In the genomic region with DNA sequence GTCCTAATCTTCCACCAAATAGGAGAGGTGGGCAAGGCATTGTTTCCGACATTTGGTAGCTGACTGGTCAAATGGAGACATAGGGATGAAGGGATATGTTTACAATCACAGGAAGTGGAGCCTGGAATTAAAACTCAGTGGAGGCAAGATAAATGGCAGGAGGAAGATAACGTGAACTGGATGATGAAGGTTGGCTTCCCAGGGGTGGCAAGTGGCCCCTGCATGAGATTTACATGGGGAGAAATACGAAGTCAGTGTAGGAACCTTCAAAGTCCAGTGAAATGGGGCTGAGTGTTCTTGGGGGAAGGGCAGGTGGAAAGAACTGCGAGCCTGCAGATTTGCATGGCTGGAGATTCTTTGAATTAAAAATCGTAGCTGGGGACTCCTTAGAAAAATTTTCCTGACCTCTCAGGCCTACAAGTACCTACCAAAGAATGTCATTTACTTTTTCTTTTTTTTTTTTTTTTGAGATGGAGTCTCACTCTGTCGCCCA, we compare ENCODE assay signal across 8 cellular contexts. TPM values are rescaled to one million over a fixed set of nuclear protein-coding genes. Genes with fewer than 3 reads are reported as not detected.
DNase-seq lines count a peak whose midpoint lies in the region; ATAC-seq and TF ChIP-seq lines count a peak whose summit lies in the region.

No MANE protein-coding gene starts in this region.

- peaks cover 2% of the 10 kb centered on the region for H3K79me2 ChIP-seq in trophoblast cell (ENCODE audit: control insufficient read depth, insufficient read depth, low read length, poor library complexity)

- H3K4me1 ChIP-seq in Panc1 (ENCODE audit: control insufficient read depth, insufficient read depth, low read length) = no peaks in the 10 kb centered on the region
- peaks cover 8 to 9% of the 10 kb centered on the region in 2 experiments for H3K4me1 ChIP-seq in trophoblast cell (ENCODE audit: control insufficient read depth in 1 of 2, insufficient read depth in 2 of 2, low read length in 2 of 2)

- peak overlapping the region; percentile 48 to 60 for H3K4me3 ChIP-seq in Panc1 (ENCODE audit: low read depth in 2 of 2, low read length in 2 of 2)
- peak overlapping the region; percentile 46 for H3K4me3 ChIP-seq in epithelial cell of esophagus (ENCODE audit: low read length)
- peak overlapping the region; percentile 70 for H3K4me3 ChIP-seq in trophoblast cell (ENCODE audit: low read depth, low read length)

- H3K27me3 Mint-ChIP-seq in Calu3 (ENCODE audit: unreplicated experiment) = no peaks in the 10 kb centered on the region

- ATAC-seq in Panc1 = no peak
- no peak for ATAC-seq in GM19455 (IDR thresholded peaks at IDR 0.05; ENCODE audit: unreplicated experiment)
- ATAC-seq in GM19351 (IDR thresholded peaks at IDR 0.05; ENCODE audit: unreplicated experiment) = no peak
- ATAC-seq in HG03442 (IDR thresholded peaks at IDR 0.05; ENCODE audit: unreplicated experiment) = no peak

- in situ Hi-C loops in Panc1 (cut with HindIII; ENCODE audit: low pct_unique_long_range_greater_than_20kb, low sequenced_read_pairs) = no loop called here

- peaks cover 2% of the 10 kb centered on the region for H3K9me3 Mint-ChIP-seq in Calu3 (ENCODE audit: low read depth, unreplicated experiment)

- H3K4me1 Mint-ChIP-seq in Calu3 (ENCODE audit: low read depth, unreplicated experiment) = peaks cover 9% of the 10 kb centered on the region

- H4K8ac ChIP-seq in trophoblast cell (ENCODE audit: low read depth, low read length) = peak overlapping the region; percentile 85

- peaks cover 5% of the 10 kb centered on the region for H3K79me1 ChIP-seq in trophoblast cell (ENCODE audit: low read length)

- H2BK5ac ChIP-seq in trophoblast cell (ENCODE audit: low read depth, low read length, poor library complexity) = no peak overlapping the region

- H3K4ac ChIP-seq in trophoblast cell (ENCODE audit: low read depth, low read length) = no peak overlapping the region

- DNase-seq in Calu3 (no peak), Panc1 (ENCODE audit: low read depth, low spot score) (no peak), epithelial cell of esophagus (ENCODE audit: low read depth) (no peak), trophoblast cell (no peak), DMS53 (lab: John Stamatoyannopoulos, UW) (no peak)

- H2AFZ ChIP-seq in trophoblast cell (ENCODE audit: insufficient read depth, low read length, poor library complexity) = no peak overlapping the region

- H3K36me3 Mint-ChIP-seq in Calu3 (ENCODE audit: insufficient read depth, unreplicated experiment) = peaks cover 73% of the 10 kb centered on the region

- no peaks in the 10 kb centered on the region for H3K27me3 ChIP-seq in Panc1 (ENCODE audit: control insufficient read depth, insufficient read depth, low read length)
- H3K27me3 ChIP-seq in trophoblast cell (ENCODE audit: insufficient read depth, low read length) = no peaks in the 10 kb centered on the region

- intact Hi-C loops in Calu3 (cut with micrococcal nuclease; ENCODE audit: unreplicated experiment) (no loop called here), Panc1 (cut with micrococcal nuclease; ENCODE audit: unreplicated experiment) (no loop called here)

- no peak overlapping the region for H2BK12ac ChIP-seq in trophoblast cell (ENCODE audit: low read length)

- no peak overlapping the region for H4K12ac ChIP-seq in trophoblast cell (ENCODE audit: low read depth, low read length)

- no peak overlapping the region for H2BK120ac ChIP-seq in trophoblast cell (ENCODE audit: insufficient read depth, low read length, poor library complexity)

- no peak overlapping the region for H3K23ac ChIP-seq in trophoblast cell (ENCODE audit: low read length)

- POLR2A ChIA-PET in Panc1 (lab: Charles Lee) = interaction anchor here (0.6 kb wide), 1 partner anchor 178 kb away, joined by 5 read pairs; no protein-coding TSS in a partner anchor

- peak overlapping the region; percentile 83 for H3K4me2 ChIP-seq in trophoblast cell (ENCODE audit: low read length)

- H3K27ac ChIP-seq in Panc1 (ENCODE audit: low read length) (peak overlapping the region; percentile 80), trophoblast cell (ENCODE audit: low read depth, low read length) (no peak overlapping the region)

- H2AK5ac ChIP-seq in trophoblast cell (ENCODE audit: low read length) = no peak overlapping the region

- H3K4me3 Mint-ChIP-seq in Calu3 (ENCODE audit: low read depth, unreplicated experiment) = peak overlapping the region; percentile 78

- no peak overlapping the region for H3K18ac ChIP-seq in trophoblast cell (ENCODE audit: low read length)

- CTCF ChIA-PET in Calu3 (lab: Charles Lee) (interaction anchor here (0.7 to 1.0 kb wide), 2 partner anchors 9 to 274 kb away, joined by 3 read pairs; no protein-coding TSS in a partner anchor), Panc1 (lab: Charles Lee) (no interaction called here)

- H3K9ac ChIP-seq in trophoblast cell (ENCODE audit: low read length) = no peak overlapping the region

- TSS peak; percentile 86 for BruUV-seq in Calu3 (replicated peaks; lab: Mats Ljungman, UMichigan)
- BruUV-seq in Panc1 (replicated peaks; lab: Mats Ljungman, UMichigan) = no TSS peak

- WGBS in trophoblast cell (ENCODE audit: extremely low coverage, insufficient coverage, insufficient read length) = no CpG with 5 or more reads among the region's 6 CpGs

- H3K14ac ChIP-seq in trophoblast cell (ENCODE audit: low read length) = no peak overlapping the region

- TF ChIP-seq CTCF in Calu3 (IDR thresholded peaks at IDR 0.05; ENCODE audit: unreplicated experiment) = no peak
- TF ChIP-seq CTCF in Panc1 (IDR thresholded peaks at IDR 0.05) = no peak
- no peak for TF ChIP-seq CTCF in epithelial cell of esophagus (IDR thresholded peaks at IDR 0.05; ENCODE audit: insufficient read depth, low read depth, low read length, missing control alignments)

- H3K36me3 ChIP-seq in Panc1 (ENCODE audit: control insufficient read depth, insufficient read depth, low read length) = peaks cover 10% of the 10 kb centered on the region
- H3K36me3 ChIP-seq in trophoblast cell (ENCODE audit: control insufficient read depth in 1 of 2, insufficient read depth in 2 of 2, low read length in 2 of 2) = peaks cover 15 to 20% of the 10 kb centered on the region in 2 experiments

- H3K27ac Mint-ChIP-seq in Calu3 (ENCODE audit: unreplicated experiment) = peak overlapping the region; percentile 68

- no peak overlapping the region for H4K91ac ChIP-seq in trophoblast cell (ENCODE audit: low read depth, low read length)

- no peaks in the 10 kb centered on the region for H3K9me3 ChIP-seq in Panc1 (ENCODE audit: control insufficient read depth, insufficient read depth, low read depth, low read length)
- peaks cover 2% of the 10 kb centered on the region for H3K9me3 ChIP-seq in trophoblast cell (ENCODE audit: insufficient read depth, low read depth, low read length)

RNA-seq across cellular contexts. Expression of gene FOXRED2, which starts 0.7 kb away (rescaled TPM):
- total RNA-seq in Calu3 (2022) (27.9 and 29.4 TPM in 2 replicates), Panc1 (2021; ENCODE audit: unreplicated experiment) (37.7 TPM)
- 24.4 TPM for polyA plus RNA-seq in Panc1 (2012; ENCODE audit: insufficient read length)
- 5.0 and 5.1 TPM in 2 replicates for polyA plus RNA-seq in trophoblast cell (2013)

RNA-seq across cellular contexts. Expression of gene EIF3D, which starts 21.4 kb away (rescaled TPM):
- 214 and 224 TPM in 2 replicates for total RNA-seq in Calu3 (2022)
- total RNA-seq in Panc1 (2021; ENCODE audit: unreplicated experiment) = 151 TPM
- polyA plus RNA-seq in Panc1 (2012; ENCODE audit: insufficient read length) = 257 TPM
- 134 and 140 TPM in 2 replicates for polyA plus RNA-seq in trophoblast cell (2013)

RNA-seq across cellular contexts. Expression of gene TXN2, which starts 26.1 kb away (rescaled TPM):
- total RNA-seq in Calu3 (2022) = 58.4 and 63.3 TPM in 2 replicates
- total RNA-seq in Panc1 (2021; ENCODE audit: unreplicated experiment) = 64.1 TPM
- 102 TPM for polyA plus RNA-seq in Panc1 (2012; ENCODE audit: insufficient read length)
- polyA plus RNA-seq in trophoblast cell (2013) = 47.7 and 47.8 TPM in 2 replicates
